ENCODE assay signal across 29 cellular contexts in genomic region chr2:230912046-230912445, GRCh38. TPM values are rescaled to one million over a fixed set of nuclear protein-coding genes. Genes with fewer than 3 reads are reported as not detected.
DNase-seq lines count a peak whose midpoint lies in the region; ATAC-seq, FAIRE-seq and TF ChIP-seq lines count a peak whose summit lies in the region.
"Had no signal": no experiment of that assay in that cellular context is flagged by ENCODE, and none has a peak within 500 bp of the region (broad histone marks: within the 10 kb centered on the region; RNA-seq: fewer than 3 reads in every experiment).

No MANE protein-coding gene starts in this region.

- peaks cover 37% of the 10 kb centered on the region for H3K36me3 Mint-ChIP-seq in activated CD8-positive, alpha-beta memory T cell treated with anti-CD3 and anti-CD28 coated beads, Interleukin-2, amount 10 ng/mL, durations not matched to agents 7 days and 5 days
- H3K36me3 Mint-ChIP-seq in activated naive CD4-positive, alpha-beta T cell treated with anti-CD3 and anti-CD28 coated beads for 36 hours (ENCODE audit: low read depth): no peaks in the 10 kb centered on the region
- peaks cover 10 to 32% of the 10 kb centered on the region in 2 donors for H3K36me3 Mint-ChIP-seq in activated naive CD4-positive, alpha-beta T cell treated with anti-CD3 and anti-CD28 coated beads, Interleukin-2, amount 50 U/mL, for 72 hours

- H3K36me3 ChIP-seq in GM12878 (ENCODE audit: control insufficient read depth in 2 of 2, insufficient read depth in 2 of 2, low read length in 1 of 2) (peaks cover 17 to 32% of the 10 kb centered on the region in 2 experiments), psoas muscle (ENCODE audit: insufficient read depth in 1 of 2, low read depth in 1 of 2) (no peaks in the 10 kb centered on the region)
- H3K36me3 ChIP-seq: SJCRH30 had no signal

- peaks cover 10% of the 10 kb centered on the region for H3K27me3 Mint-ChIP-seq in activated CD8-positive, alpha-beta memory T cell treated with anti-CD3 and anti-CD28 coated beads, Interleukin-2, amount 10 ng/mL, durations not matched to agents 7 days and 5 days
- H3K27me3 Mint-ChIP-seq in activated naive CD4-positive, alpha-beta T cell treated with anti-CD3 and anti-CD28 coated beads for 36 hours (ENCODE audit: low read depth): peaks cover 1% of the 10 kb centered on the region
- H3K27me3 Mint-ChIP-seq: B cell had no signal

- CTCF ChIA-PET in activated CD8-positive, alpha-beta memory T cell treated with anti-CD3 and anti-CD28 coated beads, Interleukin-2, amount 10 ng/mL, durations not matched to agents 7 days and 5 days (lab: Charles Lee): interaction anchor here (1.0 to 22.6 kb wide), 7 partner anchors 10 to 139 kb away, joined by 3 to 309 read pairs (median 5); partner anchors contain the start of gene GPR55
- CTCF ChIA-PET in activated naive CD4-positive, alpha-beta T cell treated with anti-CD3 and anti-CD28 coated beads for 36 hours (lab: Charles Lee): interaction anchor here (0.8 to 2.4 kb wide), 4 partner anchors 14 to 88 kb away, joined by 3 to 12 read pairs (median 6); no protein-coding TSS in a partner anchor
- CTCF ChIA-PET in GM12878 (lab: Yijun Ruan, JAX): interaction anchor here (1.0 to 5.6 kb wide), 13 partner anchors 7 to 74 kb away, joined by 3 to 58 read pairs (median 5); partner anchors contain the start of gene GPR55
- CTCF ChIA-PET in RWPE1 (lab: Yijun Ruan, JAX): interaction anchor here (1.0 to 1.6 kb wide), 2 partner anchors 8 to 10 kb away, joined by 3 to 4 read pairs; no protein-coding TSS in a partner anchor

- TF ChIP-seq EP300 in GM12878 (IDR thresholded peaks at IDR 0.05; ENCODE audit: borderline replicate concordance in 1 of 2, control insufficient read depth in 1 of 2, low read depth in 2 of 2, low read length in 2 of 2): no peak

- FAIRE-seq in GM12878 (lab: Jason Lieb, UNC): no peak
- FAIRE-seq: HepG2, K562, RCC 7860 had no signal

- no peaks in the 10 kb centered on the region for H3K9me3 Mint-ChIP-seq in activated CD8-positive, alpha-beta memory T cell treated with anti-CD3 and anti-CD28 coated beads, Interleukin-2, amount 10 ng/mL, durations not matched to agents 7 days and 5 days (ENCODE audit: low read depth)
- H3K9me3 Mint-ChIP-seq in activated naive CD4-positive, alpha-beta T cell treated with anti-CD3 and anti-CD28 coated beads for 36 hours: no peaks in the 10 kb centered on the region
- no peaks in the 10 kb centered on the region for H3K9me3 Mint-ChIP-seq in activated naive CD4-positive, alpha-beta T cell treated with anti-CD3 and anti-CD28 coated beads, Interleukin-2, amount 50 U/mL, for 72 hours
- H3K9me3 Mint-ChIP-seq: CD8-positive, alpha-beta memory T cell had no signal

- RAD21 ChIA-PET in GM12878 (lab: Charles Lee; ENCODE audit: unreplicated experiment): interaction anchor here (1.5 to 3.3 kb wide), 3 partner anchors 12 to 88 kb away, joined by 4 to 31 read pairs (median 24); partner anchors contain the start of gene GPR55

- no TSS peak for BruUV-seq in GM12878 (replicated peaks; lab: Mats Ljungman, UMichigan)

- H3K4me2 ChIP-seq in GM12878 (ENCODE audit: control insufficient read depth, insufficient read depth): no peak overlapping the region

- TF ChIP-seq RAD21 in GM12878 (IDR thresholded peaks at IDR 0.05; ENCODE audit: insufficient read depth, low read depth, low read length): no peak

- no peak overlapping the region for H3K27ac ChIP-seq in GM12878 (ENCODE audit: control insufficient read depth, insufficient read depth)
- no peak overlapping the region for H3K27ac ChIP-seq in RWPE1
- H3K27ac ChIP-seq in psoas muscle: no peak overlapping the region
- H3K27ac ChIP-seq: 22Rv1, C4-2B, SJCRH30 had no signal

- H3K4me1 ChIP-seq in GM12878 (ENCODE audit: control insufficient read depth, insufficient read depth, low read length) (peaks cover 23% of the 10 kb centered on the region), psoas muscle (no peaks in the 10 kb centered on the region)
- H3K4me1 ChIP-seq: SJCRH30 had no signal

- no peak for ATAC-seq in activated CD8-positive, alpha-beta memory T cell treated with anti-CD3 and anti-CD28 coated beads, Interleukin-2, amount 10 ng/mL, durations not matched to agents 7 days and 5 days
- no peak for ATAC-seq in activated naive CD4-positive, alpha-beta T cell treated with anti-CD3 and anti-CD28 coated beads, Interleukin-2, amount 50 U/mL, for 72 hours
- no peak for ATAC-seq in GM12878
- ATAC-seq in psoas muscle: no peak
- ATAC-seq: HepG2, K562, Right ventricle myocardium inferior had no signal

- peaks cover 60% of the 10 kb centered on the region for H3K79me2 ChIP-seq in GM12878 (ENCODE audit: control insufficient read depth, insufficient read depth, low read length)

- intact Hi-C loops in activated naive CD4-positive, alpha-beta T cell treated with anti-CD3 and anti-CD28 coated beads for 36 hours (cut with micrococcal nuclease): loop anchor here (2.0 kb wide), 1 partner anchor 63 kb away; no protein-coding TSS in a partner anchor
- intact Hi-C loops in GM12878 (cut with micrococcal nuclease; ENCODE audit: unreplicated experiment) (no loop called here), posterior vena cava (cut with DNase I) (no loop called here), psoas muscle (cut with DNase I) (no loop called here)

- H3K9ac ChIP-seq in GM12878 (ENCODE audit: control insufficient read depth, insufficient read depth, low read length): no peak overlapping the region

- 0 out of 2 replicates have a peak, but pooled peaks have one; percentile 21 for TF ChIP-seq POLR2A in GM12878 (IDR thresholded peaks at IDR 0.05; ENCODE audit: low read depth, low read length)

- in situ Hi-C loops in GM12878 (cut with MboI): no loop called here

- DNase-seq in activated CD8-positive, alpha-beta memory T cell treated with anti-CD3 and anti-CD28 coated beads for 24 hours: peak; percentile 42
- DNase-seq in activated CD8-positive, alpha-beta memory T cell treated with anti-CD3 and anti-CD28 coated beads, Interleukin-2, amount 10 ng/mL, durations not matched to agents 7 days and 5 days: no peak
- DNase-seq in activated naive CD4-positive, alpha-beta T cell treated with anti-CD3 and anti-CD28 coated beads for 36 hours: peak; percentile 1
- DNase-seq in activated naive CD4-positive, alpha-beta T cell treated with anti-CD3 and anti-CD28 coated beads, Interleukin-2, amount 50 U/mL, for 72 hours (ENCODE audit: low spot score in 2 of 2): no peak
- DNase-seq in GM12878 (ENCODE audit: low read depth, low spot score) (no peak), posterior vena cava (ENCODE audit: low spot score) (peak; percentile 20), RWPE1 (ENCODE audit: low spot score) (no peak), psoas muscle (no peak)
- DNase-seq: CD8-positive, alpha-beta memory T cell; DMS 273 treated with DMSO at 0.1 percent for 48 hours; DMS79 treated with DMSO at 0.1 percent for 48 hours; GF-D8; H7; Kasumi-1; NCI-H1105; NCI-H146; NCI-H1930; NCI-H2107; NCI-H524; NCI-H774; SJCRH30 had no signal

- H3K4me3 ChIP-seq in GM12878 (no peak overlapping the region), psoas muscle (no peak overlapping the region)
- H3K4me3 ChIP-seq: K562, SJCRH30 had no signal

- TF ChIP-seq CTCF in GM12878 (IDR thresholded peaks at IDR 0.05 in 2 of 3, conservative IDR thresholded peaks at IDR 0.05 in 1 of 3; ENCODE audit: control insufficient read depth in 2 of 3, extremely low read depth in 1 of 3, insufficient read depth in 1 of 3, low read depth in 3 of 3, low read length in 3 of 3) (no peak), RWPE1 (conservative IDR thresholded peaks at IDR 0.05; ENCODE audit: low read depth) (no peak), psoas muscle (IDR thresholded peaks at IDR 0.05) (no peak)

- SMC1A ChIA-PET in GM12878 (lab: Charles Lee; ENCODE audit: uncharacterized antibody, unreplicated experiment): interaction anchor here (0.9 to 7.8 kb wide), 9 partner anchors 10 to 482 kb away, joined by 3 to 59 read pairs (median 5); partner anchors contain the start of gene GPR55

- POLR2A ChIA-PET in GM12878 (lab: Charles Lee) (interaction anchor here (1.8 kb wide), 1 partner anchor 12 kb away, joined by 6 read pairs; the partner anchor contains the start of gene GPR55), RWPE1 (lab: Yijun Ruan, JAX; ENCODE audit: low non-redundant PET) (no interaction called here)

- peaks cover 68% of the 10 kb centered on the region for H3K4me1 Mint-ChIP-seq in activated CD8-positive, alpha-beta memory T cell treated with anti-CD3 and anti-CD28 coated beads, Interleukin-2, amount 10 ng/mL, durations not matched to agents 7 days and 5 days
- H3K4me1 Mint-ChIP-seq in activated naive CD4-positive, alpha-beta T cell treated with anti-CD3 and anti-CD28 coated beads for 36 hours (ENCODE audit: low read depth): peaks cover 26% of the 10 kb centered on the region

- no peak overlapping the region for H3K27ac Mint-ChIP-seq in activated CD8-positive, alpha-beta memory T cell treated with anti-CD3 and anti-CD28 coated beads, Interleukin-2, amount 10 ng/mL, durations not matched to agents 7 days and 5 days
- no peak overlapping the region for H3K27ac Mint-ChIP-seq in activated naive CD4-positive, alpha-beta T cell treated with anti-CD3 and anti-CD28 coated beads for 36 hours
- H3K27ac Mint-ChIP-seq in activated naive CD4-positive, alpha-beta T cell treated with anti-CD3 and anti-CD28 coated beads, Interleukin-2, amount 50 U/mL, for 72 hours: no peak overlapping the region
- H3K27ac Mint-ChIP-seq: B cell had no signal

- 86% methylated on average over 5 of the region's 5 CpGs for WGBS in GM12878 (ENCODE audit: insufficient coverage, insufficient replicate concordance, low lambda C conversion rate, missing lambda C conversion rate)
- WGBS in psoas muscle, 3 donors: 73 to 87% (median 84%) methylated on average over 5 of the region's 5 CpGs

- H3K9me3 ChIP-seq in GM12878 (replicated peaks; ENCODE audit: control insufficient read depth, insufficient read depth, low read length) (no peaks in the 10 kb centered on the region), psoas muscle (no peaks in the 10 kb centered on the region)
- H3K9me3 ChIP-seq: SJCRH30 had no signal

- H4K20me1 ChIP-seq in GM12878 (ENCODE audit: control insufficient read depth, insufficient read depth): peaks cover 4% of the 10 kb centered on the region; the same call in 1 of the 2 replicates

- H3K27me3 ChIP-seq in GM12878 (replicated peaks in 1 of 2; ENCODE audit: control insufficient read depth in 2 of 2, insufficient read depth in 2 of 2, low read length in 1 of 2): no peaks in the 10 kb centered on the region
- H3K27me3 ChIP-seq in psoas muscle (ENCODE audit: insufficient read depth in 3 of 3, low read length in 2 of 3): peaks cover 0 to 3% (median 1%) of the 10 kb centered on the region in 3 donors

- H3K4me3 Mint-ChIP-seq in activated CD8-positive, alpha-beta memory T cell treated with anti-CD3 and anti-CD28 coated beads, Interleukin-2, amount 10 ng/mL, durations not matched to agents 7 days and 5 days: no peak overlapping the region
- no peak overlapping the region for H3K4me3 Mint-ChIP-seq in activated naive CD4-positive, alpha-beta T cell treated with anti-CD3 and anti-CD28 coated beads for 36 hours
- H3K4me3 Mint-ChIP-seq: B cell; CD8-positive, alpha-beta memory T cell had no signal

- H2AFZ ChIP-seq in GM12878 (ENCODE audit: control insufficient read depth, low read depth, low read length): no peak overlapping the region

RNA-seq across cellular contexts. Expression of gene GPR55, which starts 13.0 kb away (rescaled TPM):
- total RNA-seq in activated CD8-positive, alpha-beta memory T cell treated with anti-CD3 and anti-CD28 coated beads, Interleukin-2, amount 10 ng/mL, durations not matched to agents 7 days and 5 days: 10 to 100 TPM; 42.1 to 58.8 TPM
- total RNA-seq in activated naive CD4-positive, alpha-beta T cell treated with anti-CD3 and anti-CD28 coated beads for 36 hours: under 1 TPM; 0.35 to 0.43 TPM
- total RNA-seq in activated naive CD4-positive, alpha-beta T cell treated with anti-CD3 and anti-CD28 coated beads, Interleukin-2, amount 50 U/mL, for 72 hours: 10 to 100 TPM in 1 of 2 donors, 1 to 10 TPM in 1; 2.6 to 12.1 TPM
- 20.6 and 24.6 TPM in 2 replicates for total RNA-seq in GM12878 (2013; cell fraction: nucleolus; rRNA removed)
- 11.2 and 12.3 TPM in 2 replicates for total RNA-seq in GM12878 (2014; rRNA removed)
- 18.1 and 19.2 TPM in 2 replicates for total RNA-seq in GM12878 (2014; rRNA removed; fragmentation: Illumina TruSeq; extraction: Trizol)
- total RNA-seq in GM12878 (2021): 26.8 and 30.1 TPM in 2 replicates
- polyA plus RNA-seq in GM12878 (2011; ENCODE audit: low read depth): 12.4 TPM
- 16.5 and 26.9 TPM in 2 replicates for polyA plus RNA-seq in GM12878 (2011; rRNA removed)
- polyA plus RNA-seq in GM12878 (2011; cell fraction: cytosol; rRNA removed): 26.5 and 38.7 TPM in 2 replicates
- 39.0 and 48.7 TPM in 2 replicates for polyA plus RNA-seq in GM12878 (2011; cell fraction: nucleus; rRNA removed)
- 17.2 and 17.7 TPM in 2 replicates for polyA plus RNA-seq in GM12878 (2012)
- 20.4 and 24.4 TPM in 2 replicates for polyA plus RNA-seq in GM12878 (2014; fragmentation: Illumina TruSeq; extraction: Trizol)
- 1 to 10 TPM; 2.1 to 5.5 TPM for polyA plus RNA-seq in GM12878 (2014; fragmentation: Nextera tagmentation; extraction: Ambion mirVana)
- 23.4 and 23.5 TPM in 2 replicates for polyA plus RNA-seq in GM12878 (2014; rRNA removed)
- 10 to 100 TPM; 12.6 to 13.2 TPM for polyA plus RNA-seq in GM12878 (2016; fragmentation: Nextera tagmentation; extraction: Ambion mirVana)
- polyA minus RNA-seq in GM12878 (2011; rRNA and poly(A)+ RNA removed): 60.8 and 66.5 TPM in 2 replicates
- polyA minus RNA-seq in GM12878 (2011; cell fraction: cytosol; rRNA and poly(A)+ RNA removed): 6.0 and 6.2 TPM in 2 replicates
- polyA minus RNA-seq in GM12878 (2011; cell fraction: nucleus; rRNA and poly(A)+ RNA removed): 10.9 and 19.2 TPM in 2 replicates
- total RNA-seq in posterior vena cava: under 1 TPM; 0.14 to 0.19 TPM
- total RNA-seq in psoas muscle: under 1 TPM in 1 of 4 donors, not detected in 3; 0.32 TPM
- polyA plus RNA-seq in psoas muscle: under 1 TPM in 2 of 3 donors, not detected in 1; 0.01 to 0.03 TPM
- total RNA-seq: H7, HepG2, M059J, Right ventricle myocardium inferior had no signal
- polyA plus RNA-seq: HepG2 had no signal

RNA-seq across cellular contexts. Expression of gene ITM2C, which starts 47.3 kb away (rescaled TPM):
- total RNA-seq in activated CD8-positive, alpha-beta memory T cell treated with anti-CD3 and anti-CD28 coated beads, Interleukin-2, amount 10 ng/mL, durations not matched to agents 7 days and 5 days: 100 to 1,000 TPM in 1 of 2 experiments, 10 to 100 TPM in 1; 65.1 to 115 TPM
- total RNA-seq in activated naive CD4-positive, alpha-beta T cell treated with anti-CD3 and anti-CD28 coated beads for 36 hours: 10 to 100 TPM; 13.0 to 13.6 TPM
- total RNA-seq in activated naive CD4-positive, alpha-beta T cell treated with anti-CD3 and anti-CD28 coated beads, Interleukin-2, amount 50 U/mL, for 72 hours: 10 to 100 TPM; 18.4 to 90.2 TPM
- 42.5 and 42.9 TPM in 2 replicates for total RNA-seq in GM12878 (2013; cell fraction: nucleolus; rRNA removed)
- total RNA-seq in GM12878 (2014; rRNA removed): 110 and 131 TPM in 2 replicates
- 102 and 110 TPM in 2 replicates for total RNA-seq in GM12878 (2014; rRNA removed; fragmentation: Illumina TruSeq; extraction: Trizol)
- 155 and 167 TPM in 2 replicates for total RNA-seq in GM12878 (2021)
- 46.6 TPM for polyA plus RNA-seq in GM12878 (2011; ENCODE audit: low read depth)
- 57.5 and 96.3 TPM in 2 replicates for polyA plus RNA-seq in GM12878 (2011; rRNA removed)
- polyA plus RNA-seq in GM12878 (2011; cell fraction: cytosol; rRNA removed): 139 and 172 TPM in 2 replicates
- 53.0 and 55.2 TPM in 2 replicates for polyA plus RNA-seq in GM12878 (2011; cell fraction: nucleus; rRNA removed)
- polyA plus RNA-seq in GM12878 (2012): 79.4 and 173 TPM in 2 replicates
- polyA plus RNA-seq in GM12878 (2014; fragmentation: Illumina TruSeq; extraction: Trizol): 82.9 and 170 TPM in 2 replicates
- 10 to 100 TPM in 1 of 2 experiments, 1 to 10 TPM in 1; 5.4 to 16.9 TPM for polyA plus RNA-seq in GM12878 (2014; fragmentation: Nextera tagmentation; extraction: Ambion mirVana)
- polyA plus RNA-seq in GM12878 (2014; rRNA removed): 185 and 204 TPM in 2 replicates
- 100 to 1,000 TPM; 191 to 195 TPM for polyA plus RNA-seq in GM12878 (2016; fragmentation: Nextera tagmentation; extraction: Ambion mirVana)
- polyA minus RNA-seq in GM12878 (2011; rRNA and poly(A)+ RNA removed): 118 and 121 TPM in 2 replicates
- 26.1 and 33.1 TPM in 2 replicates for polyA minus RNA-seq in GM12878 (2011; cell fraction: cytosol; rRNA and poly(A)+ RNA removed)
- 5.1 and 9.5 TPM in 2 replicates for polyA minus RNA-seq in GM12878 (2011; cell fraction: nucleus; rRNA and poly(A)+ RNA removed)
- 10 to 100 TPM; 54.7 to 64.9 TPM for total RNA-seq in posterior vena cava
- 10 to 100 TPM in 2 of 4 donors, 1 to 10 TPM in 2; 9.0 to 20.3 (median 10.6) TPM for total RNA-seq in psoas muscle
- 10 to 100 TPM in 2 of 3 donors, 1 to 10 TPM in 1; 9.1 to 12.6 (median 11.5) TPM for polyA plus RNA-seq in psoas muscle

Comparison
In these comparisons a context has a peak if more than half of its experiments do, and no peak if none do; other contexts are left out.
1. DNase-seq: peak in activated CD8-positive, alpha-beta memory T cell treated with anti-CD3 and anti-CD28 coated beads for 24 hours (single experiment), activated naive CD4-positive, alpha-beta T cell treated with anti-CD3 and anti-CD28 coated beads for 36 hours (single experiment) and posterior vena cava (single experiment); none in activated CD8-positive, alpha-beta memory T cell treated with anti-CD3 and anti-CD28 coated beads, Interleukin-2, amount 10 ng/mL, durations not matched to agents 7 days and 5 days (single experiment), activated naive CD4-positive, alpha-beta T cell treated with anti-CD3 and anti-CD28 coated beads, Interleukin-2, amount 50 U/mL, for 72 hours (0 of 2), GM12878 (single experiment), RWPE1 (single experiment) and psoas muscle (0 of 2).